21 cellular contexts compared by ENCODE assay signal in genomic region chr14:65256714-65257113, GRCh38.
"Had no signal": no experiment of that assay in that cellular context is flagged by ENCODE, and none has a peak within 500 bp of the region (broad histone marks: within the 10 kb centered on the region; RNA-seq: fewer than 3 reads in every experiment).

No MANE protein-coding gene starts in this region.

- H3K27me3 Mint-ChIP-seq: stimulated activated naive B cell treated with anti-CD40 and anti-IgM and Interleukin-4, amounts not matched to agents 10 μg/mL and 1 μg/mL and 100 μg/mL, for 72 hours had no signal

- H3K36me3 ChIP-seq: adrenal gland, breast epithelium, gastroesophageal sphincter, heart right ventricle, sigmoid colon, tibial artery, vagina had no signal

- H3K4me3 Mint-ChIP-seq: activated T-helper 1 cell treated with anti-CD3 and anti-CD28 coated beads, Interleukin-12 subunit alpha, Interleukin-12 subunit beta, Interleukin-2, Interleukin-4 antibody, amounts not matched to agents 30 ng/mL and 10 ng/mL and 1 ng/mL, durations not matched to agents 14 hours and 24 hours and 36 hours; immature natural killer cell; nephron; stimulated activated naive B cell treated with anti-CD40 and anti-IgM and Interleukin-4, amounts not matched to agents 10 μg/mL and 1 μg/mL and 100 μg/mL, for 72 hours; T-helper 1 cell treated with Interleukin-12 subunit alpha and Interleukin-12 subunit beta and Interleukin-4 antibody, amounts not matched to agents 30 μg/mL and 1 μg/mL, for 36 hours had no signal

- H3K4me3 ChIP-seq: adrenal gland, breast epithelium, gastroesophageal sphincter, heart right ventricle, sigmoid colon, tibial artery, vagina had no signal

- H3K4me1 ChIP-seq: adrenal gland, gastroesophageal sphincter, sigmoid colon had no signal

- DNase-seq: activated CD4-positive, alpha-beta T cell treated with anti-CD3 and anti-CD28 coated beads, Interleukin-2, amount 50 U/mL, for 4 hours; activated gamma-delta T cell treated with Interleukin-2 at 50 U/mL for 16 hours; effector CD4-positive, alpha-beta T cell; heart right ventricle; immature natural killer cell; kidney glomerular epithelial cell; left ventricle myocardium superior; sigmoid colon; stimulated activated CD4-positive, alpha-beta T cell treated with anti-CD3 and anti-CD28 coated beads, Interleukin-4, amount 100 ng/mL, for 4 hours; stimulated activated naive B cell treated with anti-CD40 and anti-IgM and Interleukin-4, amounts not matched to agents 10 μg/mL and 1 μg/mL and 100 μg/mL, for 72 hours; tibial artery had no signal

- H3K27me3 ChIP-seq: adrenal gland, breast epithelium, gastroesophageal sphincter, heart right ventricle, vagina had no signal

- H3K9me3 ChIP-seq: adrenal gland, vagina had no signal

- H3K4me1 Mint-ChIP-seq: immature natural killer cell, nephron had no signal

- H3K27ac Mint-ChIP-seq: activated naive CD4-positive, alpha-beta T cell treated with anti-CD3 and anti-CD28 coated beads, Interleukin-2, amount 50 U/mL, for 72 hours; activated T-helper 1 cell treated with anti-CD3 and anti-CD28 coated beads, Interleukin-12 subunit alpha, Interleukin-12 subunit beta, Interleukin-2, Interleukin-4 antibody, amounts not matched to agents 30 ng/mL and 10 ng/mL and 1 ng/mL, durations not matched to agents 14 hours and 24 hours and 36 hours; immature natural killer cell; nephron; T-helper 1 cell treated with Interleukin-12 subunit alpha and Interleukin-12 subunit beta and Interleukin-4 antibody, amounts not matched to agents 30 μg/mL and 1 μg/mL, for 36 hours had no signal

- FAIRE-seq: astrocyte had no signal

- H3K27ac ChIP-seq: adrenal gland, gastroesophageal sphincter, heart right ventricle, sigmoid colon, tibial artery, vagina had no signal

- ATAC-seq: activated naive CD4-positive, alpha-beta T cell treated with anti-CD3 and anti-CD28 coated beads, Interleukin-2, amount 50 U/mL, for 72 hours; esophagus mucosa; gastroesophageal sphincter; heart right ventricle; left ventricle myocardium superior; stimulated activated naive B cell treated with anti-CD40 and anti-IgM and Interleukin-4, amounts not matched to agents 10 μg/mL and 1 μg/mL and 100 μg/mL, for 72 hours had no signal
